In genomic region chr5:177469061-177469628, GRCh38 we compare ENCODE assay signal across 2 cellular contexts.
A peak's percentile ranks its signal among the peaks of the same experiment; 100 is the strongest.
TF ChIP-seq lines count a peak whose summit lies in the region.

No MANE protein-coding gene starts in this region.

TF ChIP-seq in Ishikawa, 13 proteins besides CTCF, POLR2A, EP300 and RAD21:
- TF ChIP-seq TAF1 (IDR thresholded peaks at IDR 0.05; ENCODE audit: low read depth) (no peak), FOXM1 (IDR thresholded peaks at IDR 0.05; ENCODE audit: borderline replicate concordance, low read depth) (no peak), NFIC (IDR thresholded peaks at IDR 0.05) (no peak), REST (IDR thresholded peaks at IDR 0.05; ENCODE audit: low read depth) (no peak)
- TF ChIP-seq, protein P1, sequence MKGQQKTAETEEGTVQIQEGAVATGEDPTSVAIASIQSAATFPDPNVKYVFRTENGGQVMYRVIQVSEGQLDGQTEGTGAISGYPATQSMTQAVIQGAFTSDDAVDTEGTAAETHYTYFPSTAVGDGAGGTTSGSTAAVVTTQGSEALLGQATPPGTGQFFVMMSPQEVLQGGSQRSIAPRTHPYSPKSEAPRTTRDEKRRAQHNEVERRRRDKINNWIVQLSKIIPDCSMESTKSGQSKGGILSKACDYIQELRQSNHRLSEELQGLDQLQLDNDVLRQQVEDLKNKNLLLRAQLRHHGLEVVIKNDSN (IDR thresholded peaks at IDR 0.05), result peak; percentile 68

TF ChIP-seq in GM12878, 131 proteins besides CTCF, POLR2A, EP300 and RAD21:
- TF ChIP-seq RB1 (IDR thresholded peaks at IDR 0.05; ENCODE audit: borderline replicate concordance) (no peak), SP1 (IDR thresholded peaks at IDR 0.05; ENCODE audit: low read depth, low read length) (no peak), FOS (IDR thresholded peaks at IDR 0.05; ENCODE audit: borderline replicate concordance, extremely low read depth, insufficient read length) (no peak), PAX8 (IDR thresholded peaks at IDR 0.05) (no peak), BHLHE40 (IDR thresholded peaks at IDR 0.05; ENCODE audit: borderline replicate concordance in 1 of 2, low read depth in 2 of 2, low read length in 1 of 2) (peak in 1 of 2 experiments; percentile 70; a peak in 2 of 4 replicates), FOXK2 (IDR thresholded peaks at IDR 0.05) (no peak), BMI1 (IDR thresholded peaks at IDR 0.05; ENCODE audit: borderline replicate concordance) (peak; percentile 79), YBX1 (IDR thresholded peaks at IDR 0.05) (no peak), NRF1 (conservative IDR thresholded peaks at IDR 0.05; ENCODE audit: low read depth, low read length) (no peak), IKZF1 (conservative IDR thresholded peaks at IDR 0.05) (no peak)
- TF ChIP-seq, protein P2, sequence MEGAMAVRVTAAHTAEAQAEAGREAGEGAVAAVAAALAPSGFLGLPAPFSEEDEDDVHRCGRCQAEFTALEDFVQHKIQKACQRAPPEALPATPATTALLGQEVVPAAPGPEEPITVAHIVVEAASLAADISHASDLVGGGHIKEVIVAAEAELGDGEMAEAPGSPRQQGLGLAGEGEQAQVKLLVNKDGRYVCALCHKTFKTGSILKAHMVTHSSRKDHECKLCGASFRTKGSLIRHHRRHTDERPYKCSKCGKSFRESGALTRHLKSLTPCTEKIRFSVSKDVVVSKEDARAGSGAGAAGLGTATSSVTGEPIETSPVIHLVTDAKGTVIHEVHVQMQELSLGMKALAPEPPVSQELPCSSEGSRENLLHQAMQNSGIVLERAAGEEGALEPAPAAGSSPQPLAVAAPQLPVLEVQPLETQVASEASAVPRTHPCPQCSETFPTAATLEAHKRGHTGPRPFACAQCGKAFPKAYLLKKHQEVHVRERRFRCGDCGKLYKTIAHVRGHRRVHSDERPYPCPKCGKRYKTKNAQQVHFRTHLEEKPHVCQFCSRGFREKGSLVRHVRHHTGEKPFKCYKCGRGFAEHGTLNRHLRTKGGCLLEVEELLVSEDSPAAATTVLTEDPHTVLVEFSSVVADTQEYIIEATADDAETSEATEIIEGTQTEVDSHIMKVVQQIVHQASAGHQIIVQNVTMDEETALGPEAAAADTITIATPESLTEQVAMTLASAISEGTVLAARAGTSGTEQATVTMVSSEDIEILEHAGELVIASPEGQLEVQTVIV (IDR thresholded peaks at IDR 0.05; ENCODE audit: borderline replicate concordance, partially characterized antibody), result no peak
- TF ChIP-seq, protein P3, sequence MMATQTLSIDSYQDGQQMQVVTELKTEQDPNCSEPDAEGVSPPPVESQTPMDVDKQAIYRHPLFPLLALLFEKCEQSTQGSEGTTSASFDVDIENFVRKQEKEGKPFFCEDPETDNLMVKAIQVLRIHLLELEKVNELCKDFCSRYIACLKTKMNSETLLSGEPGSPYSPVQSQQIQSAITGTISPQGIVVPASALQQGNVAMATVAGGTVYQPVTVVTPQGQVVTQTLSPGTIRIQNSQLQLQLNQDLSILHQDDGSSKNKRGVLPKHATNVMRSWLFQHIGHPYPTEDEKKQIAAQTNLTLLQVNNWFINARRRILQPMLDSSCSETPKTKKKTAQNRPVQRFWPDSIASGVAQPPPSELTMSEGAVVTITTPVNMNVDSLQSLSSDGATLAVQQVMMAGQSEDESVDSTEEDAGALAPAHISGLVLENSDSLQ (IDR thresholded peaks at IDR 0.05), result peak; percentile 58
